In genomic region chr6:44156494-44157151, GRCh38 we compare ENCODE assay signal across 1 cellular context.
A peak's percentile ranks its signal among the peaks of the same experiment; 100 is the strongest.
TF ChIP-seq lines count a peak whose summit lies in the region.

No MANE protein-coding gene starts in this region.

TF ChIP-seq in HepG2, 621 proteins besides CTCF, POLR2A, EP300 and RAD21 (continued from another document and continues in another):
- TF ChIP-seq ETS1 (CRISPR knock-in tag; IDR thresholded peaks at IDR 0.05): no peak
- TF ChIP-seq CEBPB (IDR thresholded peaks at IDR 0.05; ENCODE audit: borderline replicate concordance, low read depth, low read length): peak; percentile 82
- peak; percentile 91; the same call in 1 of the 2 replicates for TF ChIP-seq HOXA5 (CRISPR knock-in tag; IDR thresholded peaks at IDR 0.05)
- peak; percentile 92 for TF ChIP-seq ZNF331 (CRISPR knock-in tag; IDR thresholded peaks at IDR 0.05)
- TF ChIP-seq NR0B2 (CRISPR knock-in tag; IDR thresholded peaks at IDR 0.05): no peak
- no peak; the same call in 1 of the 2 replicates for TF ChIP-seq PHF8 (CRISPR knock-in tag; IDR thresholded peaks at IDR 0.05)
- TF ChIP-seq GMEB2 (CRISPR knock-in tag; IDR thresholded peaks at IDR 0.05; ENCODE audit: low read depth): no peak
- TF ChIP-seq ZNF563 (CRISPR knock-in tag; IDR thresholded peaks at IDR 0.05): 0 out of 2 replicates have a peak, but pooled peaks have one; percentile 33
- TF ChIP-seq TBL1XR1 (IDR thresholded peaks at IDR 0.05; ENCODE audit: borderline replicate concordance, low read length, partially characterized antibody): peak; percentile 68
- TF ChIP-seq ZFP90 (CRISPR knock-in tag; IDR thresholded peaks at IDR 0.05; ENCODE audit: borderline replicate concordance): peak; percentile 89
- no peak for TF ChIP-seq RBFOX2 (IDR thresholded peaks at IDR 0.05; ENCODE audit: low read depth, low read length)
- TF ChIP-seq ZBTB49 (CRISPR knock-in tag; IDR thresholded peaks at IDR 0.05; ENCODE audit: borderline replicate concordance): no peak
- TF ChIP-seq ZSCAN21 (CRISPR knock-in tag; IDR thresholded peaks at IDR 0.05; ENCODE audit: borderline replicate concordance): peak; percentile 76
- no peak for TF ChIP-seq ZNF180 (CRISPR knock-in tag; IDR thresholded peaks at IDR 0.05; ENCODE audit: borderline replicate concordance, low read depth)
- TF ChIP-seq NCOR1 (IDR thresholded peaks at IDR 0.05; ENCODE audit: borderline replicate concordance, low read length): peak; percentile 65; the same call in 1 of the 2 replicates
- TF ChIP-seq NFKB2 (CRISPR knock-in tag; IDR thresholded peaks at IDR 0.05; ENCODE audit: borderline replicate concordance): 0 out of 2 replicates have a peak, but pooled peaks have one; percentile 46
- peak; percentile 95 for TF ChIP-seq ZNF205 (CRISPR knock-in tag; IDR thresholded peaks at IDR 0.05)
- peak; percentile 53 for TF ChIP-seq ESRRA (CRISPR knock-in tag; IDR thresholded peaks at IDR 0.05; ENCODE audit: low read depth)
- TF ChIP-seq ZNF746 (CRISPR knock-in tag; IDR thresholded peaks at IDR 0.05): peak; percentile 69; the same call in 1 of the 2 replicates
- peak; percentile 69; the same call in 1 of the 2 replicates for TF ChIP-seq ZBTB20 (CRISPR knock-in tag; IDR thresholded peaks at IDR 0.05; ENCODE audit: borderline replicate concordance, low read depth)
- TF ChIP-seq KDM2A (CRISPR knock-in tag; IDR thresholded peaks at IDR 0.05; ENCODE audit: borderline replicate concordance, low read depth): peak; percentile 77
- peak; percentile 79 for TF ChIP-seq SKI (IDR thresholded peaks at IDR 0.05; ENCODE audit: partially characterized antibody)
- no peak for TF ChIP-seq ZNF737 (CRISPR knock-in tag; IDR thresholded peaks at IDR 0.05; ENCODE audit: borderline replicate concordance)
- no peak; the same call in 1 of the 2 replicates for TF ChIP-seq ZNF670 (CRISPR knock-in tag; IDR thresholded peaks at IDR 0.05; ENCODE audit: borderline replicate concordance)
- peak; percentile 20; the same call in 1 of the 2 replicates for TF ChIP-seq ZNF362 (CRISPR knock-in tag; IDR thresholded peaks at IDR 0.05; ENCODE audit: borderline replicate concordance)
- peak; percentile 66; the same call in 1 of the 2 replicates for TF ChIP-seq ZNF747 (CRISPR knock-in tag; IDR thresholded peaks at IDR 0.05; ENCODE audit: borderline replicate concordance)
- TF ChIP-seq NKX3-1 (CRISPR knock-in tag; IDR thresholded peaks at IDR 0.05): no peak; the same call in 1 of the 2 replicates
- peak; percentile 47; the same call in 1 of the 2 replicates for TF ChIP-seq NFYB (CRISPR knock-in tag; IDR thresholded peaks at IDR 0.05)
- 0 out of 2 replicates have a peak, but pooled peaks have one; percentile 57 for TF ChIP-seq PAX8 (CRISPR knock-in tag; IDR thresholded peaks at IDR 0.05; ENCODE audit: borderline replicate concordance)
- TF ChIP-seq THAP8 (CRISPR knock-in tag; IDR thresholded peaks at IDR 0.05; ENCODE audit: borderline replicate concordance): peak; percentile 78; the same call in 1 of the 2 replicates
- TF ChIP-seq ZNF282 (IDR thresholded peaks at IDR 0.05; ENCODE audit: partially characterized antibody): no peak
- TF ChIP-seq ZNF691 (CRISPR knock-in tag; IDR thresholded peaks at IDR 0.05; ENCODE audit: borderline replicate concordance, low read depth): peak; percentile 70; the same call in 1 of the 2 replicates
- TF ChIP-seq SRSF4 (IDR thresholded peaks at IDR 0.05; ENCODE audit: low read depth, low read length, poor library complexity, severe bottlenecking): no peak
- no peak for TF ChIP-seq NFRKB (IDR thresholded peaks at IDR 0.05)
- TF ChIP-seq ZNF510 (CRISPR knock-in tag; IDR thresholded peaks at IDR 0.05; ENCODE audit: low read depth): no peak
- no peak for TF ChIP-seq NFE2 (CRISPR knock-in tag; IDR thresholded peaks at IDR 0.05)
- peak; percentile 87 for TF ChIP-seq ZNF136 (CRISPR knock-in tag; IDR thresholded peaks at IDR 0.05; ENCODE audit: low read depth)
- no peak for TF ChIP-seq ZNF274 (CRISPR knock-in tag; IDR thresholded peaks at IDR 0.05)
- TF ChIP-seq NR2F2 (IDR thresholded peaks at IDR 0.05; ENCODE audit: borderline replicate concordance, low read depth): peak; percentile 73; the same call in 1 of the 2 replicates
- TF ChIP-seq MTERF4 (CRISPR knock-in tag; IDR thresholded peaks at IDR 0.05): peak; percentile 62; the same call in 1 of the 2 replicates
- TF ChIP-seq KDM5B (CRISPR knock-in tag; IDR thresholded peaks at IDR 0.05; ENCODE audit: borderline replicate concordance): peak; percentile 65; the same call in 1 of the 2 replicates
- TF ChIP-seq ZBTB3 (CRISPR knock-in tag; IDR thresholded peaks at IDR 0.05; ENCODE audit: borderline replicate concordance, low read depth): no peak; the same call in 1 of the 2 replicates
- TF ChIP-seq MXD3 (CRISPR knock-in tag; IDR thresholded peaks at IDR 0.05): no peak
- TF ChIP-seq MNT (IDR thresholded peaks at IDR 0.05): peak; percentile 10; the same call in 1 of the 2 replicates
- TF ChIP-seq ZNF770 (CRISPR knock-in tag; IDR thresholded peaks at IDR 0.05): peak; percentile 61; the same call in 1 of the 2 replicates
- no peak for TF ChIP-seq ZNF781 (CRISPR knock-in tag; IDR thresholded peaks at IDR 0.05; ENCODE audit: borderline replicate concordance, not compliant biosample characterization)
- TF ChIP-seq ZNF773 (CRISPR knock-in tag; IDR thresholded peaks at IDR 0.05; ENCODE audit: borderline replicate concordance): no peak
- peak; percentile 93 for TF ChIP-seq ZBTB34 (CRISPR knock-in tag; IDR thresholded peaks at IDR 0.05)
- TF ChIP-seq SOX5 (CRISPR knock-in tag; IDR thresholded peaks at IDR 0.05; ENCODE audit: borderline replicate concordance): peak; percentile 80
- peak; percentile 79 for TF ChIP-seq ZFY (CRISPR knock-in tag; IDR thresholded peaks at IDR 0.05)
